ENCODE assay signal across 25 cellular contexts in genomic region chr6:126359936-126360537, GRCh38. TPM values are rescaled to one million over a fixed set of nuclear protein-coding genes. Genes with fewer than 3 reads are reported as not detected.
"Had no signal": no experiment of that assay in that cellular context is flagged by ENCODE, and none has a peak within 500 bp of the region (broad histone marks: within the 10 kb centered on the region; RNA-seq: fewer than 3 reads in every experiment).

No MANE protein-coding gene starts in this region.

- H3K27me3 ChIP-seq: pancreas, sigmoid colon, spleen, tibial nerve, vagina had no signal

- FAIRE-seq: islet of Langerhans, pancreas, small intestine had no signal

- H3K4me3 ChIP-seq: left ventricle myocardium inferior, lung, mucosa of descending colon, pancreas, prostate gland, sigmoid colon, spleen, tibial nerve, vagina had no signal

- H3K27ac ChIP-seq: left ventricle myocardium inferior, pancreas, prostate gland, sigmoid colon, spleen, tibial nerve, vagina had no signal

- H3K36me3 ChIP-seq: left ventricle myocardium inferior, pancreas, prostate gland, sigmoid colon, spleen, vagina had no signal

- H3K9me3 ChIP-seq: pancreas, prostate gland had no signal

- ATAC-seq: mucosa of descending colon; naive thymus-derived CD8-positive, alpha-beta T cell; pancreas; right cardiac atrium; stimulated activated memory B cell treated with anti-CD40 and anti-IgM and Interleukin-4, amounts not matched to agents 10 μg/mL and 1 μg/mL and 100 μg/mL, for 72 hours; stimulated activated naive CD8-positive, alpha-beta T cell treated with anti-CD3 and anti-CD28 coated beads, Interleukin-15, amount 100 ng/mL, for 72 hours had no signal

- H3K4me1 ChIP-seq: left ventricle myocardium inferior, pancreas, prostate gland, sigmoid colon, spleen, tibial nerve, vagina had no signal

- DNase-seq: hypothalamus; immature natural killer cell; left ventricle myocardium inferior; midbrain; mucosa of descending colon; naive thymus-derived CD8-positive, alpha-beta T cell; nucleus accumbens; pancreas; posterior cingulate gyrus; retina; right cardiac atrium; sigmoid colon; small intestine; spleen; stimulated activated CD4-positive, alpha-beta T cell treated with anti-CD3 and anti-CD28 coated beads, Interleukin-4, amount 100 ng/mL, for 4 hours; stimulated activated CD8-positive, alpha-beta memory T cell treated with anti-CD3 and anti-CD28 coated beads, Interleukin-4, amount 100 ng/mL, for 48 hours; stimulated activated naive CD4-positive, alpha-beta T cell treated with Interleukin-2 at 50 U/mL for 16 hours; stimulated activated naive CD8-positive, alpha-beta T cell treated with anti-CD3 and anti-CD28 coated beads, Interleukin-15, amount 100 ng/mL, for 72 hours; substantia nigra had no signal

RNA-seq across cellular contexts. Expression of gene CENPW, which starts 20.1 kb away (rescaled TPM):
- total RNA-seq: tibial nerve had no signal
